Comparison of ENCODE assay signal across 17 cellular contexts in the genomic region with DNA sequence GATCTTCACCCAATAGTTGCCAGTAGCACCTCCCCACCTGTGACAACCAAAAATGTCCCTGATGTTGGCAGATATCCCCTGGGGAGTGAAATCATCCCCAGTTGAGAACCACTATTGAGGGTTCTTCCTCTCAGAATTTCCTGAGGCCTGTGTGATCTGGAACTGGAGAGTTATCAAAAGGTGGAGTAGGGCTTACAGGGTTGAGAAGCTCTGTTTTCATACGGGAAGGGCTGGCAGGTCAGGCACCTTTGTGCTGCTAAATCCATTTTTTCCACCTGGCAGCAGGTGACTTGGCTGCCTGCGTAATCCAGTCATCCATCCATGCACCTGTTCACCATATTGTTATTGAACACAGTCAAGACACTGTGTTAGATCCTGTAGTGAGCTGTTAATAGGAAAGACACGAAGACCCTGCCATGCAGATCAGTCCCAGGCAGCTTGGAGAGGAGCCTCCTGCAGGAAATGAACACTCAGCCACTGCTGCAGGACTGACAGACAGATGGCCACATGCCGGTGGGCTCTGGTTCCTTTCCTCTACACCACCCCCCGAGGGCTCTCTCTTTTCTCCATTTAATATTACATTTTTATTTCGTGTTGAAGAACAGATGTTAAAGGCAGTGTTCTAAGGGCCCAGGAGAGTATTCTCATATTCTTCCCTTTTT. TPM values are rescaled to one million over a fixed set of nuclear protein-coding genes. Genes with fewer than 3 reads are reported as not detected.
DNase-seq lines count a peak whose midpoint lies in the region; ATAC-seq and TF ChIP-seq lines count a peak whose summit lies in the region.
"Had no signal": no experiment of that assay in that cellular context is flagged by ENCODE, and none has a peak within 500 bp of the region (broad histone marks: within the 10 kb centered on the region; RNA-seq: fewer than 3 reads in every experiment).

No MANE protein-coding gene starts in this region.

- H3K27ac Mint-ChIP-seq in immature natural killer cell = peak overlapping the region in 5 of 6 donors; percentile 1 to 94 (median 85)
- H3K27ac Mint-ChIP-seq: activated naive CD4-positive, alpha-beta T cell treated with anti-CD3 and anti-CD28 coated beads, Interleukin-2, amount 50 U/mL, for 72 hours; T-helper 17 cell had no signal

- no peaks in the 10 kb centered on the region for H4K20me1 ChIP-seq in OCI-LY7 (ENCODE audit: insufficient read depth, low read length)

- no peaks in the 10 kb centered on the region for H3K27me3 ChIP-seq in left ventricle myocardium inferior (ENCODE audit: low read depth)
- H3K27me3 ChIP-seq in tibial nerve = no peaks in the 10 kb centered on the region
- H3K27me3 ChIP-seq: cardiac muscle cell, vagina had no signal

- H3K4me3 ChIP-seq in left ventricle myocardium inferior (no peak overlapping the region), OCI-LY7 (ENCODE audit: low read depth, low read length, poor library complexity, severe bottlenecking) (peak overlapping the region; percentile 80), tibial nerve (no peak overlapping the region)
- H3K4me3 ChIP-seq: cardiac muscle cell, vagina had no signal

- peak overlapping the region; percentile 95 for H3K4me2 ChIP-seq in OCI-LY7 (ENCODE audit: low read length)

- ATAC-seq in left ventricle myocardium superior = no peak
- no peak for ATAC-seq in GM18870 (IDR thresholded peaks at IDR 0.05; ENCODE audit: unreplicated experiment)
- no peak for ATAC-seq in HG02588 (IDR thresholded peaks at IDR 0.05; ENCODE audit: unreplicated experiment)
- ATAC-seq: activated naive CD4-positive, alpha-beta T cell treated with anti-CD3 and anti-CD28 coated beads, Interleukin-2, amount 50 U/mL, for 72 hours had no signal

- H2AFZ ChIP-seq in OCI-LY7 (ENCODE audit: low read length) = no peak overlapping the region

- H3K4me3 Mint-ChIP-seq in immature natural killer cell = no peak overlapping the region
- H3K4me3 Mint-ChIP-seq: neural crest cell, T-helper 17 cell had no signal

- POLR2A ChIA-PET in OCI-LY7 (lab: Charles Lee) = interaction anchor here (0.5 to 6.2 kb wide), 19 partner anchors 8 to 429 kb away, joined by 3 to 98 read pairs (median 4); partner anchors contain the start of gene IRF4

- peaks cover 0 to 50% of the 10 kb centered on the region in 2 donors for H3K4me1 Mint-ChIP-seq in immature natural killer cell

- TF ChIP-seq CTCF in left ventricle myocardium inferior (IDR thresholded peaks at IDR 0.05; ENCODE audit: borderline replicate concordance) = no peak
- no peak for TF ChIP-seq CTCF in OCI-LY7 (conservative IDR thresholded peaks at IDR 0.05; ENCODE audit: low read length)
- TF ChIP-seq CTCF in tibial nerve (IDR thresholded peaks at IDR 0.05) = no peak

- no peak for TF ChIP-seq POLR2A in tibial nerve (IDR thresholded peaks at IDR 0.05)

- H3K4me1 ChIP-seq in left ventricle myocardium inferior = peaks cover 60% of the 10 kb centered on the region
- H3K4me1 ChIP-seq in OCI-LY7 (ENCODE audit: insufficient read depth, low read length, poor library complexity, severe bottlenecking) = peaks cover 56% of the 10 kb centered on the region
- peaks cover 4 to 67% (median 38%) of the 10 kb centered on the region in 4 donors for H3K4me1 ChIP-seq in tibial nerve

- no peaks in the 10 kb centered on the region for H3K9me3 Mint-ChIP-seq in immature natural killer cell
- H3K9me3 Mint-ChIP-seq: activated naive CD4-positive, alpha-beta T cell treated with anti-CD3 and anti-CD28 coated beads, Interleukin-2, amount 50 U/mL, for 72 hours; neural crest cell had no signal

- H3K36me3 Mint-ChIP-seq in immature natural killer cell = no peaks in the 10 kb centered on the region

- BruUV-seq in OCI-LY7 (replicated peaks; lab: Mats Ljungman, UMichigan) = no TSS peak

- H3K36me3 ChIP-seq in left ventricle myocardium inferior = no peaks in the 10 kb centered on the region
- H3K36me3 ChIP-seq in OCI-LY7 (ENCODE audit: insufficient read depth, low read length) = no peaks in the 10 kb centered on the region
- H3K36me3 ChIP-seq in tibial nerve = no peaks in the 10 kb centered on the region
- H3K36me3 ChIP-seq: cardiac muscle cell, vagina had no signal

- H3K9me3 ChIP-seq in left ventricle myocardium inferior (replicated peaks) (no peaks in the 10 kb centered on the region), OCI-LY7 (ENCODE audit: low read length) (no peaks in the 10 kb centered on the region), tibial nerve (peaks cover 0 to under 1% (median 0%) of the 10 kb centered on the region in 4 donors)
- H3K9me3 ChIP-seq: vagina had no signal

- no peak for TF ChIP-seq EP300 in tibial nerve (IDR thresholded peaks at IDR 0.05)

- 56 to 59% methylated on average over 6 of the region's 6 CpGs for WGBS in tibial nerve, 2 donors

- DNase-seq in left ventricle myocardium inferior = no peak
- no peak for DNase-seq in left ventricle myocardium superior
- DNase-seq in OCI-LY7 (ENCODE audit: low spot score) = peak; percentile 42
- no peak for DNase-seq in immature natural killer cell
- no peak for DNase-seq in tibial nerve (ENCODE audit: low spot score in 2 of 2)
- DNase-seq in SW 1271 (lab: John Stamatoyannopoulos, UW) = no peak
- DNase-seq: activated T-cell treated with anti-CD3 and anti-CD28 coated beads for 4 hours; NCI-H1105 treated with DMSO at 0.1 percent for 48 hours; NCI-H774; stimulated activated CD4-positive, alpha-beta T cell treated with anti-CD3 and anti-CD28 coated beads, Interleukin-2, amount 100 ng/mL, for 48 hours; T-helper 17 cell had no signal

- intact Hi-C loops in left ventricle myocardium inferior (cut with micrococcal nuclease) (no loop called here), left ventricle myocardium superior (cut with micrococcal nuclease) (no loop called here), OCI-LY7 (cut with micrococcal nuclease; ENCODE audit: unreplicated experiment) (loop anchor here (2.0 kb wide), 1 partner anchor 109 kb away; no protein-coding TSS in a partner anchor)

- peaks cover 6 to 9% (median 9%) of the 10 kb centered on the region in 3 donors for H3K27me3 Mint-ChIP-seq in immature natural killer cell (ENCODE audit: low read depth in 3 of 3)
- H3K27me3 Mint-ChIP-seq: T-helper 17 cell had no signal

- H3K79me2 ChIP-seq in OCI-LY7 (ENCODE audit: insufficient read depth, low read depth, low read length) = peaks cover 80% of the 10 kb centered on the region

- CTCF ChIA-PET in OCI-LY7 (lab: Charles Lee; ENCODE audit: unreplicated experiment) = interaction anchor here (0.6 to 1.6 kb wide), 5 partner anchors 8 to 79 kb away, joined by 3 to 5 read pairs (median 4); no protein-coding TSS in a partner anchor

- H3K27ac ChIP-seq in left ventricle myocardium inferior (replicated peaks) (peak overlapping the region; percentile 21), OCI-LY7 (ENCODE audit: low read depth, low read length, poor library complexity, severe bottlenecking) (peak overlapping the region; percentile 65), tibial nerve (peak overlapping the region in 3 of 4 donors; percentile 43 to 58 (median 56))
- H3K27ac ChIP-seq: cardiac muscle cell, vagina had no signal

- H3K9me2 ChIP-seq in OCI-LY7 (ENCODE audit: insufficient read depth, low read length) = no peaks in the 10 kb centered on the region

RNA-seq across cellular contexts. Expression of gene DUSP22, which starts 5.4 kb away (rescaled TPM):
- 48.0 TPM for total RNA-seq in left ventricle myocardium inferior
- total RNA-seq in left ventricle myocardium superior = 50.4 TPM
- total RNA-seq in OCI-LY7 (2014; rRNA removed; shearing (Covaris generic)) = 133 and 149 TPM in 2 replicates
- 171 and 215 TPM in 2 replicates for total RNA-seq in OCI-LY7 (2022)
- polyA plus RNA-seq in immature natural killer cell = 10 to 100 TPM; 55.0 to 80.1 (median 65.3) TPM
- 10 to 100 TPM; 53.2 to 89.8 (median 73.7) TPM for total RNA-seq in tibial nerve
